ENCODE assay signal across 8 cellular contexts in the genomic region with DNA sequence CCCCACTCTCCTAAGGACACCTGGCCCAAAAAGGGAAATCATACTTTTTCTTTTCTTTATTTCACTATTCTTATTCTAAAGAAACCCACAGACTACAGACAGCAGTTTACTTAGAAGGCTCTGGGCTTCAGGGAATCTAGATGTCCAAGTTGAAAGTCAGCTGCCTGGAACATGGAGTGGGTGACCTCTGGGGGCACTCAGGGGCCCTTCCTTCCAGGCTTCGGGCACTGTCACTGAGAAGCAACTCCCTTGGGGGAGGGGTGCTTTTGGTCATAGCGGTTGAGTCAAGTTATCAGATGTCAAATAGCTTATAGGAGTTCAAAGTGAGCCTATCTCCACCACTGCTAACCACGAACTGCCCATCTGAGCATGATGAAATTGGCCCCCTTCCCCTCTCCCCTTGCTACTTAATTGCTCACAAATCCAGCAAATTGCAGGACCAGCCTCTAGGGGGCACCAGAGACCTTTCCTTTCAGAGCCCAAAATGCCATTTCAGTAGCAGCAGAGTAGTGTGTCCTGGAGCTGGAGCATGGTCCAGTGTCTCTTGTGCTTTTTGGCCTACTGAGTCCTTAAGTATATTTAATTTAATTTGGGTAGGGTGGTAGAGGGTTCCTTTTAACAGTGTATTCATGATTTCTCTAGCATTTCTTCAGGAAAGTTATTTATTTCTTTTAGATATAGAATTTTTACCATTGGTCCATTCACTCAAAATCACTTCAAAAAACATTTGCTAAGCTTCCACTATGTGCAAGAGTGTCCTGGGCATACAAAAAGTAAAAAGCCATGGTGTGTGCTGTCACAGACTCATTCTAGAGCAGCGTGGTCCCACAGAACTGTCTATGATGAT.
DNase-seq lines count a peak whose midpoint lies in the region; ATAC-seq, FAIRE-seq and TF ChIP-seq lines count a peak whose summit lies in the region.

No MANE protein-coding gene starts in this region.

- POLR2A ChIA-PET in A549 (lab: Yijun Ruan, JAX) = interaction anchor here (1.2 kb wide), 1 partner anchor 538 kb away, joined by 3 read pairs; no protein-coding TSS in a partner anchor

- no peak overlapping the region for H3K4me2 ChIP-seq in A549

- no peak for TF ChIP-seq POLR2A in A549 (IDR thresholded peaks at IDR 0.05; ENCODE audit: low read length)

- H3K36me3 ChIP-seq in RWPE2 (ENCODE audit: low read depth) = no peaks in the 10 kb centered on the region
- H3K36me3 ChIP-seq in thoracic aorta = no peaks in the 10 kb centered on the region

- peak; percentile 77 to 80 for DNase-seq in A549 (ENCODE audit: low read depth in 1 of 2, low spot score in 1 of 2)
- peak; percentile 44 for DNase-seq in GM13977 (ENCODE audit: low spot score)
- DNase-seq in KG1 (lab: John Stamatoyannopoulos, UW) = peak; percentile 61
- no peak for DNase-seq in RWPE2 (ENCODE audit: low spot score)
- peak; percentile 33 for DNase-seq in activated effector memory CD4-positive, alpha-beta T cell treated with Interleukin-2 at 50 U/mL for 16 hours
- DNase-seq in foreskin melanocyte = peak; percentile 55
- DNase-seq in omental fat pad (ENCODE audit: low spot score) = peak; percentile 66
- peak; percentile 13 for DNase-seq in thoracic aorta (ENCODE audit: low spot score)

- FAIRE-seq in A549 (lab: Jason Lieb, UNC) = peak; percentile 81

- H3K9me3 ChIP-seq in A549 (no peaks in the 10 kb centered on the region), RWPE2 (ENCODE audit: severe bottlenecking) (no peaks in the 10 kb centered on the region), thoracic aorta (no peaks in the 10 kb centered on the region)

- CTCF ChIA-PET in A549 (lab: Yijun Ruan, JAX) = interaction anchor here (0.6 to 16.7 kb wide), 106 partner anchors 11 to 728 kb away, joined by 3 to 627 read pairs (median 4); a partner anchor contains a TSS

- H3K27me3 ChIP-seq in RWPE2 (ENCODE audit: insufficient read depth, poor library complexity, severe bottlenecking) = no peaks in the 10 kb centered on the region
- no peaks in the 10 kb centered on the region for H3K27me3 ChIP-seq in thoracic aorta (replicated peaks; ENCODE audit: insufficient read depth)

- H3K27ac ChIP-seq in A549 (peak overlapping the region in 1 of 2 experiments; percentile 52; a peak in 2 of 6 replicates), RWPE2 (ENCODE audit: poor library complexity, severe bottlenecking) (peak overlapping the region; percentile 31), thoracic aorta (no peak overlapping the region)

- H3K4me3 ChIP-seq in A549 = no peak overlapping the region
- no peak overlapping the region for H3K4me3 ChIP-seq in RWPE2 (ENCODE audit: severe bottlenecking)
- H3K4me3 ChIP-seq in thoracic aorta = no peak overlapping the region

- in situ Hi-C loops in GM13977 (cut with MboI; ENCODE audit: low pct_unique_long_range_greater_than_20kb, low sequenced_read_pairs, unreplicated experiment) = loop anchor here (5.0 kb wide), 1 partner anchor 468 kb away; no protein-coding TSS in a partner anchor

- H3K4me1 ChIP-seq in A549 (peaks cover 8% of the 10 kb centered on the region), RWPE2 (ENCODE audit: insufficient read depth, poor library complexity, severe bottlenecking) (peaks cover 9% of the 10 kb centered on the region), thoracic aorta (ENCODE audit: control insufficient read depth in 1 of 2, low read depth in 2 of 2) (peaks cover 0 to 43% of the 10 kb centered on the region in 2 donors)

- TF ChIP-seq CTCF in A549 (IDR thresholded peaks at IDR 0.05) (peak; percentile 97), GM13977 (IDR thresholded peaks at IDR 0.05; ENCODE audit: extremely low read depth, insufficient read depth, missing control alignments) (peak; percentile 91), RWPE2 (IDR thresholded peaks at IDR 0.05; ENCODE audit: poor library complexity, severe bottlenecking) (peak; percentile 96), omental fat pad (IDR thresholded peaks at IDR 0.05) (peak in 1 of 3 donors; percentile 73), thoracic aorta (IDR thresholded peaks at IDR 0.05) (peak; percentile 91)

- peak; percentile 96 for TF ChIP-seq RAD21 in A549 (conservative IDR thresholded peaks at IDR 0.05 in 1 of 2, IDR thresholded peaks at IDR 0.05 in 1 of 2)

- 20% methylated on average over 4 of the region's 4 CpGs for WGBS in A549 (ENCODE audit: missing lambda C conversion rate)

- ATAC-seq in A549 (peak; percentile 90 to 95), RWPE2 (ENCODE audit: low read depth) (peak; percentile 69), omental fat pad (ENCODE audit: low FRiP score) (peak; percentile 60), thoracic aorta (ENCODE audit: insufficient number of reproducible peaks, low FRiP score, low read depth) (peak; percentile 23)

- TF ChIP-seq EP300 in A549 (IDR thresholded peaks at IDR 0.05) = no peak

TF ChIP-seq in A549, 52 proteins besides CTCF, POLR2A, EP300 and RAD21:
- no peak for TF ChIP-seq JUN (IDR thresholded peaks at IDR 0.05)
- peak; percentile 88 for TF ChIP-seq SMC3 (IDR thresholded peaks at IDR 0.05)
- TF ChIP-seq MAFK (IDR thresholded peaks at IDR 0.05; ENCODE audit: partially characterized antibody) = no peak
TF ChIP-seq in A549: peak in this region for 1.

Comparison
In these comparisons a context has a peak if more than half of its experiments do, and no peak if none do; other contexts are left out.
1. ATAC-seq: peak in every context shown above with its lines; median percentile 92 in A549; 69 in RWPE2; 60 in omental fat pad; 23 in thoracic aorta.